In genomic region chr16:24150282-24150681, GRCh38 we compare ENCODE assay signal across 31 cellular contexts.
DNase-seq lines count a peak whose midpoint lies in the region; ATAC-seq and TF ChIP-seq lines count a peak whose summit lies in the region.
"Had no signal": no experiment of that assay in that cellular context is flagged by ENCODE, and none has a peak within 500 bp of the region (broad histone marks: within the 10 kb centered on the region; RNA-seq: fewer than 3 reads in every experiment).

No MANE protein-coding gene starts in this region.

- no peaks in the 10 kb centered on the region for H3K36me3 ChIP-seq in breast epithelium
- H3K36me3 ChIP-seq: ovary, thyroid gland, vagina had no signal

- no peaks in the 10 kb centered on the region for H3K27me3 Mint-ChIP-seq in activated naive CD4-positive, alpha-beta T cell treated with anti-CD3 and anti-CD28 coated beads, Interleukin-2, amount 50 U/mL, for 24 hours
- H3K27me3 Mint-ChIP-seq in activated naive CD4-positive, alpha-beta T cell treated with anti-CD3 and anti-CD28 coated beads, Interleukin-2, amount 10 ng/mL, durations not matched to agents 7 days and 5 days, result no peaks in the 10 kb centered on the region
- no peaks in the 10 kb centered on the region for H3K27me3 Mint-ChIP-seq in effector memory CD8-positive, alpha-beta T cell
- no peaks in the 10 kb centered on the region for H3K27me3 Mint-ChIP-seq in stimulated activated naive CD8-positive, alpha-beta T cell treated with anti-CD3 and anti-CD28 coated beads, Interleukin-15, amount 100 ng/mL, for 72 hours
- H3K27me3 Mint-ChIP-seq: activated CD4-positive, alpha-beta memory T cell treated with anti-CD3 and anti-CD28 coated beads for 36 hours had no signal

- H3K36me3 Mint-ChIP-seq in activated naive CD4-positive, alpha-beta T cell treated with anti-CD3 and anti-CD28 coated beads, Interleukin-2, amount 50 U/mL, for 24 hours, result peaks cover 15% of the 10 kb centered on the region
- H3K36me3 Mint-ChIP-seq in activated naive CD4-positive, alpha-beta T cell treated with anti-CD3 and anti-CD28 coated beads, Interleukin-2, amount 10 ng/mL, durations not matched to agents 7 days and 5 days, result peaks cover 26% of the 10 kb centered on the region
- peaks cover 18% of the 10 kb centered on the region for H3K36me3 Mint-ChIP-seq in effector memory CD8-positive, alpha-beta T cell (ENCODE audit: insufficient read depth)

- no peak overlapping the region for H3K4me3 Mint-ChIP-seq in activated naive CD4-positive, alpha-beta T cell treated with anti-CD3 and anti-CD28 coated beads, Interleukin-2, amount 50 U/mL, for 24 hours
- no peak overlapping the region for H3K4me3 Mint-ChIP-seq in activated naive CD4-positive, alpha-beta T cell treated with anti-CD3 and anti-CD28 coated beads, Interleukin-2, amount 10 ng/mL, durations not matched to agents 7 days and 5 days
- no peak overlapping the region for H3K4me3 Mint-ChIP-seq in effector memory CD8-positive, alpha-beta T cell
- H3K4me3 Mint-ChIP-seq in stimulated activated naive CD8-positive, alpha-beta T cell treated with anti-CD3 and anti-CD28 coated beads, Interleukin-15, amount 100 ng/mL, for 72 hours, result peak overlapping the region in 1 of 2 donors; percentile 25
- H3K4me3 Mint-ChIP-seq: activated CD4-positive, alpha-beta memory T cell treated with anti-CD3 and anti-CD28 coated beads for 36 hours; neural crest cell had no signal

- no peaks in the 10 kb centered on the region for H3K9me3 Mint-ChIP-seq in activated naive CD4-positive, alpha-beta T cell treated with anti-CD3 and anti-CD28 coated beads, Interleukin-2, amount 50 U/mL, for 24 hours
- H3K9me3 Mint-ChIP-seq in activated naive CD4-positive, alpha-beta T cell treated with anti-CD3 and anti-CD28 coated beads, Interleukin-2, amount 10 ng/mL, durations not matched to agents 7 days and 5 days, result peaks cover 4% of the 10 kb centered on the region
- no peaks in the 10 kb centered on the region for H3K9me3 Mint-ChIP-seq in effector memory CD8-positive, alpha-beta T cell
- H3K9me3 Mint-ChIP-seq in stimulated activated naive CD8-positive, alpha-beta T cell treated with anti-CD3 and anti-CD28 coated beads, Interleukin-15, amount 100 ng/mL, for 72 hours, result peaks cover 8 to 12% of the 10 kb centered on the region in 2 donors
- H3K9me3 Mint-ChIP-seq: neural crest cell had no signal

- CTCF ChIA-PET in activated naive CD4-positive, alpha-beta T cell treated with anti-CD3 and anti-CD28 coated beads, Interleukin-2, amount 10 ng/mL, durations not matched to agents 7 days and 5 days (lab: Charles Lee), result no interaction called here

- TF ChIP-seq POLR2A in erythroblast (IDR thresholded peaks at IDR 0.05; ENCODE audit: low read length), result no peak
- no peak for TF ChIP-seq POLR2A in breast epithelium (IDR thresholded peaks at IDR 0.05)

- H3K27ac Mint-ChIP-seq in activated naive CD4-positive, alpha-beta T cell treated with anti-CD3 and anti-CD28 coated beads, Interleukin-2, amount 50 U/mL, for 24 hours, result peak overlapping the region; percentile 27
- no peak overlapping the region for H3K27ac Mint-ChIP-seq in activated naive CD4-positive, alpha-beta T cell treated with anti-CD3 and anti-CD28 coated beads, Interleukin-2, amount 10 ng/mL, durations not matched to agents 7 days and 5 days
- H3K27ac Mint-ChIP-seq in effector memory CD8-positive, alpha-beta T cell, result peak overlapping the region; percentile 39 to 64
- peak overlapping the region; percentile 12 to 62 for H3K27ac Mint-ChIP-seq in stimulated activated naive CD8-positive, alpha-beta T cell treated with anti-CD3 and anti-CD28 coated beads, Interleukin-15, amount 100 ng/mL, for 72 hours
- H3K27ac Mint-ChIP-seq: activated CD4-positive, alpha-beta memory T cell treated with anti-CD3 and anti-CD28 coated beads for 36 hours; activated T-helper 2 cell treated with anti-CD3 and anti-CD28 coated beads, Interferon-gamma antibody, Interleukin-2, Interleukin-4, amounts not matched to agents 10 μg/mL and 5 μg/mL and 100 μg/mL, durations not matched to agents 14 hours and 24 hours and 36 hours had no signal

- H3K27ac ChIP-seq in breast epithelium, result no peak overlapping the region
- H3K27ac ChIP-seq: A549, coronary artery, GM23248, ovary, skin epidermis, thyroid gland, vagina had no signal

- peaks cover 43% of the 10 kb centered on the region for H3K4me1 Mint-ChIP-seq in activated naive CD4-positive, alpha-beta T cell treated with anti-CD3 and anti-CD28 coated beads, Interleukin-2, amount 50 U/mL, for 24 hours
- H3K4me1 Mint-ChIP-seq in activated naive CD4-positive, alpha-beta T cell treated with anti-CD3 and anti-CD28 coated beads, Interleukin-2, amount 10 ng/mL, durations not matched to agents 7 days and 5 days, result peaks cover 22% of the 10 kb centered on the region
- H3K4me1 Mint-ChIP-seq in effector memory CD8-positive, alpha-beta T cell (ENCODE audit: low read depth in 2 of 2), result peaks cover 13 to 44% of the 10 kb centered on the region in 2 donors
- H3K4me1 Mint-ChIP-seq in stimulated activated naive CD8-positive, alpha-beta T cell treated with anti-CD3 and anti-CD28 coated beads, Interleukin-15, amount 100 ng/mL, for 72 hours, result peaks cover 50% of the 10 kb centered on the region

- no peaks in the 10 kb centered on the region for H3K27me3 ChIP-seq in breast epithelium
- H3K27me3 ChIP-seq: ovary, thyroid gland, vagina had no signal

- no peaks in the 10 kb centered on the region for H3K9me3 ChIP-seq in breast epithelium
- H3K9me3 ChIP-seq: A549, ovary, thyroid gland, vagina had no signal

- intact Hi-C loops in breast epithelium (cut with DNase I; ENCODE audit: low total_unique reads), result no loop called here

- no peak for ATAC-seq in effector memory CD8-positive, alpha-beta T cell (replicated peaks)
- no peak for ATAC-seq in stimulated activated naive CD8-positive, alpha-beta T cell treated with anti-CD3 and anti-CD28 coated beads, Interleukin-15, amount 100 ng/mL, for 72 hours
- no peak for ATAC-seq in GM21529 (IDR thresholded peaks at IDR 0.05; ENCODE audit: unreplicated experiment)
- ATAC-seq: A549; activated CD4-positive, CD25-positive, alpha-beta regulatory T cell treated with anti-CD3 and anti-CD28 coated beads, Interleukin-2, amount 50 U/mL, for 24 hours; left lobe of liver had no signal

- DNase-seq in activated naive CD4-positive, alpha-beta T cell treated with anti-CD3 and anti-CD28 coated beads, Interleukin-2, amount 10 ng/mL, durations not matched to agents 7 days and 5 days, result no peak
- DNase-seq in NCI-H460 (ENCODE audit: extremely low read depth, low read depth) (peak; percentile 23), erythroblast (lab: John Stamatoyannopoulos, UW) (no peak), breast epithelium (ENCODE audit: low spot score in 2 of 2) (no peak)
- no peak for DNase-seq in effector memory CD8-positive, alpha-beta T cell
- no peak for DNase-seq in stimulated activated naive CD8-positive, alpha-beta T cell treated with anti-CD3 and anti-CD28 coated beads, Interleukin-15, amount 100 ng/mL, for 72 hours
- DNase-seq: activated CD4-positive, alpha-beta memory T cell treated with anti-CD3 and anti-CD28 coated beads for 36 hours; activated CD8-positive, alpha-beta memory T cell treated with anti-CD3 and anti-CD28 coated beads, Interleukin-2, amount 50 U/mL, for 48 hours; caudate nucleus; COR-L47; effector CD8-positive, alpha-beta T cell; glutamatergic neuron; GM23248; NCI-H1092 treated with DMSO at 0.1 percent for 48 hours; NCI-H187; NCI-H526; OCI-M1; ovary; stimulated activated naive CD4-positive, alpha-beta T cell treated with Interleukin-2 at 50 U/mL for 16 hours; T-helper 1 cell; thyroid gland had no signal

- H3K4me3 ChIP-seq in breast epithelium, result no peak overlapping the region
- H3K4me3 ChIP-seq: A549, coronary artery, GM23248, ovary, skin epidermis, thyroid gland, vagina had no signal

- no peaks in the 10 kb centered on the region for H3K4me1 ChIP-seq in breast epithelium
- H3K4me1 ChIP-seq: A549, thyroid gland, vagina had no signal

- no peak for TF ChIP-seq CTCF in breast epithelium (IDR thresholded peaks at IDR 0.05)
